1 cellular context compared by ENCODE assay signal in genomic region chr2:227508001-227508400, GRCh38.
TF ChIP-seq lines count a peak whose summit lies in the region.

No MANE protein-coding gene starts in this region.

TF ChIP-seq in GM23338, 12 proteins besides CTCF, POLR2A, EP300 and RAD21 (continued from another document):
- TF ChIP-seq JUNB (IDR thresholded peaks at IDR 0.05; ENCODE audit: unreplicated experiment) (no peak), ETS1 (IDR thresholded peaks at IDR 0.05) (no peak), ZNF331 (CRISPR knock-in tag; IDR thresholded peaks at IDR 0.05; ENCODE audit: low read depth) (no peak), EZH2 (IDR thresholded peaks at IDR 0.05; ENCODE audit: low read depth, unreplicated experiment) (no peak)
